In the genomic region with DNA sequence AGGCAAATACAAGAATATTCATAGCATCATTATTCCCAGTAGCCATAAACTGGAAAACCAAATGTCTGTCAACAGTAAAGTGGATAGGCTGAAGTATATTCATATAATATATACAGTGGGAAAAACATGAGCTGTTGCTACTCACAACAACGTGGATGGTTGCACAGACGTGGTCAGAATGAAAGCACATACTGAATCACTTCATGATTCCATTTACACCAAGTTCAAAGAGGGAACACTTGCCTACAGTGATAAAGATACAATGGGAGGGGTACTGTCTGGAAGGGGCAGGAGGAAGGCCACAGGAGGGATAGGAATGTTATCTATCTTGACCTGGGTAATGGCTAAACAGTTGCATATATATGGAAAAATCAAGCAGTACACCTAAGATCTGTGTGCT, we compare ENCODE assay signal across 19 cellular contexts.
DNase-seq lines count a peak whose midpoint lies in the region; ATAC-seq lines count a peak whose summit lies in the region.
"Had no signal": no experiment of that assay in that cellular context is flagged by ENCODE, and none has a peak within 500 bp of the region (broad histone marks: within the 10 kb centered on the region; RNA-seq: fewer than 3 reads in every experiment).

No MANE protein-coding gene starts in this region.

- ATAC-seq in GM18508 (IDR thresholded peaks at IDR 0.05; ENCODE audit: insufficient read depth, unreplicated experiment) (peak; percentile 51), HG02610 (IDR thresholded peaks at IDR 0.05; ENCODE audit: unreplicated experiment) (peak; percentile 71), HG03520 (IDR thresholded peaks at IDR 0.05; ENCODE audit: unreplicated experiment) (peak; percentile 69), GM21825 (IDR thresholded peaks at IDR 0.05; ENCODE audit: unreplicated experiment) (no peak)
- ATAC-seq: right cardiac atrium had no signal

- DNase-seq in kidney tubule cell (ENCODE audit: low spot score), result peak; percentile 78
- DNase-seq in NCI-H69 (lab: John Stamatoyannopoulos, UW), result no peak
- no peak for DNase-seq in NCI-H128 (lab: John Stamatoyannopoulos, UW; ENCODE audit: unreplicated experiment)
- DNase-seq in GOT3 (lab: John Stamatoyannopoulos, UW), result no peak
- DNase-seq: activated CD4-positive, alpha-beta T cell treated with anti-CD3 and anti-CD28 coated beads, Interleukin-2, amount 50 U/mL, for 1 hour; amygdala; CD4-positive, CD25-positive, alpha-beta regulatory T cell; DMS79 treated with DMSO at 0.1 percent for 48 hours; effector CD8-positive, alpha-beta T cell; glutamatergic neuron; NCI-H1417 treated with DMSO at 0.1 percent for 48 hours; occipital lobe; right cardiac atrium; stimulated activated naive B cell treated with anti-CD40 and anti-IgM and Interleukin-4, amounts not matched to agents 10 μg/mL and 1 μg/mL and 100 μg/mL, for 72 hours; transverse colon had no signal
